Comparison of ENCODE assay signal across 1 cellular context in genomic region chr10:22628309-22628708, GRCh38.
TF ChIP-seq lines count a peak whose summit lies in the region.

No MANE protein-coding gene starts in this region.

TF ChIP-seq in GM23338, 12 proteins besides CTCF, POLR2A, EP300 and RAD21 (continued from another document):
- TF ChIP-seq ZNF462 (CRISPR knock-in tag; IDR thresholded peaks at IDR 0.05), result no peak
- TF ChIP-seq CREB1 (CRISPR knock-in tag; IDR thresholded peaks at IDR 0.05; ENCODE audit: low read depth), result no peak
- no peak for TF ChIP-seq POLR2AphosphoS5 (IDR thresholded peaks at IDR 0.05; ENCODE audit: low read depth)
- TF ChIP-seq STAT1 (IDR thresholded peaks at IDR 0.05; ENCODE audit: unreplicated experiment), result no peak
TF ChIP-seq in GM23338: peak in this region for 0.
